In genomic region chr3:15364078-15364477, GRCh38 we compare ENCODE assay signal across 8 cellular contexts. TPM values are rescaled to one million over a fixed set of nuclear protein-coding genes. Genes with fewer than 3 reads are reported as not detected.
DNase-seq lines count a peak whose midpoint lies in the region; ATAC-seq, FAIRE-seq and TF ChIP-seq lines count a peak whose summit lies in the region.
"Not testable (repeated sequence)": the region's sequence is repeated elsewhere in the genome, so short reads cannot be mapped to it uniquely, and the experiment has no call there.

No MANE protein-coding gene starts in this region.

- not testable (repeated sequence) for H3K27ac ChIP-seq in keratinocyte (ENCODE audit: control insufficient read depth, insufficient read depth, low read length); transverse colon

- H3K36me3 ChIP-seq in keratinocyte (ENCODE audit: control insufficient read depth in 2 of 2, extremely low read depth in 1 of 2, insufficient read depth in 2 of 2, low read length in 2 of 2); transverse colon: not testable (repeated sequence)

- peak overlapping the region; percentile 17 for H3K4me2 ChIP-seq in keratinocyte (ENCODE audit: control insufficient read depth, extremely low read depth, insufficient read depth, low read depth, low read length)

- in situ Hi-C loops in transverse colon (cut with MboI; ENCODE audit: low pct_ligation_motif_present in 1 of 4, low pct_unique_long_range_greater_than_20kb in 1 of 4, low sequenced_read_pairs in 3 of 4): not testable (repeated sequence)

- not testable (repeated sequence) for H3K4me3 Mint-ChIP-seq in effector memory CD8-positive, alpha-beta T cell; nephron progenitor cell

- dilution Hi-C loops in keratinocyte (cut with MboI; ENCODE audit: extremely low pct_ligation_motif_present, low sequenced_read_pairs): not testable (repeated sequence)

- H3K4me1 ChIP-seq in keratinocyte (ENCODE audit: control insufficient read depth, extremely low read depth, insufficient read depth, low read length) (peaks cover 27% of the 10 kb centered on the region), transverse colon (peaks cover 0 to 31% (median 2%) of the 10 kb centered on the region in 4 donors)

- not testable (repeated sequence) for ATAC-seq in effector memory CD8-positive, alpha-beta T cell (replicated peaks)

- not testable (repeated sequence) for H3K9me3 ChIP-seq in keratinocyte (ENCODE audit: control insufficient read depth, low read depth, low read length); transverse colon

- not testable (repeated sequence) for H3K9ac ChIP-seq in keratinocyte (ENCODE audit: control insufficient read depth, extremely low read depth, insufficient read depth, low read length)

- not testable (repeated sequence) for H3K36me3 Mint-ChIP-seq in effector memory CD8-positive, alpha-beta T cell (ENCODE audit: insufficient read depth); nephron progenitor cell (ENCODE audit: low read depth)

- DNase-seq in DMS79 treated with DMSO at 0.1 percent for 48 hours (lab: John Stamatoyannopoulos, UW) (peak; percentile 61), NCI-H1105 treated with DMSO at 0.1 percent for 48 hours (lab: John Stamatoyannopoulos, UW) (peak; percentile 59), NCI-H82 treated with DMSO at 0.1 percent for 48 hours (lab: John Stamatoyannopoulos, UW; ENCODE audit: unreplicated experiment) (peak; percentile 17), amniotic epithelial cell (ENCODE audit: low read depth) (peak; percentile 16), transverse colon (peak; percentile 64)
- DNase-seq in effector memory CD8-positive, alpha-beta T cell; keratinocyte (ENCODE audit: low read depth, low spot score); nephron progenitor cell: not testable (repeated sequence)

- 29 to 68% methylated on average over 3 to 6 of the region's 6 CpGs for WGBS in transverse colon (ENCODE audit: low coverage in 1 of 2), 2 donors

- TF ChIP-seq POLR2A in transverse colon (IDR thresholded peaks at IDR 0.05): not testable (repeated sequence)

- not testable (repeated sequence) for FAIRE-seq in keratinocyte (lab: Jason Lieb, UNC)

- not testable (repeated sequence) for H3K27me3 ChIP-seq in keratinocyte (ENCODE audit: control insufficient read depth, extremely low read depth, insufficient read depth, low read length); transverse colon

- H2AFZ ChIP-seq in keratinocyte (ENCODE audit: control insufficient read depth, low read length): not testable (repeated sequence)

- H3K27ac Mint-ChIP-seq in effector memory CD8-positive, alpha-beta T cell: peak overlapping the region; percentile 8 to 31
- peak overlapping the region; percentile 68 for H3K27ac Mint-ChIP-seq in nephron progenitor cell

- H3K4me1 Mint-ChIP-seq in effector memory CD8-positive, alpha-beta T cell (ENCODE audit: low read depth in 2 of 2): peaks cover 27 to 37% of the 10 kb centered on the region in 2 donors
- H3K4me1 Mint-ChIP-seq in nephron progenitor cell: peaks cover 22% of the 10 kb centered on the region

- not testable (repeated sequence) for H3K4me3 ChIP-seq in keratinocyte (ENCODE audit: control insufficient read depth in 2 of 3, extremely low read depth in 1 of 3, insufficient read depth in 2 of 3, low read depth in 1 of 3, low read length in 3 of 3); transverse colon

- intact Hi-C loops in transverse colon (cut with DNase I; ENCODE audit: low total_unique reads): not testable (repeated sequence)

- TF ChIP-seq EP300 in transverse colon (IDR thresholded peaks at IDR 0.05; ENCODE audit: low read depth): not testable (repeated sequence)

- H3K27me3 Mint-ChIP-seq in effector memory CD8-positive, alpha-beta T cell: not testable (repeated sequence)
- H3K27me3 Mint-ChIP-seq in nephron progenitor cell (ENCODE audit: low read depth, poor library complexity): peaks cover 15% of the 10 kb centered on the region

- not testable (repeated sequence) for H3K9me3 Mint-ChIP-seq in effector memory CD8-positive, alpha-beta T cell
- peaks cover 28% of the 10 kb centered on the region for H3K9me3 Mint-ChIP-seq in nephron progenitor cell

- H4K20me1 ChIP-seq in keratinocyte (ENCODE audit: control insufficient read depth, extremely low read depth, insufficient read depth, low read length): not testable (repeated sequence)

- H3K79me2 ChIP-seq in keratinocyte (ENCODE audit: control insufficient read depth, insufficient read depth, low read length): not testable (repeated sequence)

- not testable (repeated sequence) for TF ChIP-seq CTCF in keratinocyte (optimal IDR thresholded peaks at IDR 0.05 in 1 of 3, IDR thresholded peaks at IDR 0.05 in 1 of 3, conservative IDR thresholded peaks at IDR 0.05 in 1 of 3; ENCODE audit: extremely low read depth in 1 of 3, insufficient read depth in 2 of 3, low read length in 3 of 3); nephron progenitor cell (IDR thresholded peaks at IDR 0.05); transverse colon (IDR thresholded peaks at IDR 0.05)

- not testable (repeated sequence) for H3K9me1 ChIP-seq in keratinocyte (ENCODE audit: control insufficient read depth, extremely low read depth, insufficient read depth, low read length)

RNA-seq across cellular contexts. Expression of gene SH3BP5, which starts 31.7 kb away (rescaled TPM):
- 11.7 to 13.4 TPM (median 13.3 TPM) in 3 replicates for polyA plus RNA-seq in keratinocyte
- 20.5 TPM for polyA plus RNA-seq in keratinocyte (2011; ENCODE audit: low read depth)
- polyA plus RNA-seq in keratinocyte (2011; cell fraction: cytosol; rRNA removed): 10.6 and 11.5 TPM in 2 replicates
- polyA plus RNA-seq in keratinocyte (2011; cell fraction: nucleus; rRNA removed): 15.7 and 18.3 TPM in 2 replicates
- 9.6 and 11.0 TPM in 2 replicates for polyA plus RNA-seq in keratinocyte (2012; ENCODE audit: low replicate concordance)
- polyA minus RNA-seq in keratinocyte: 3.6 to 8.2 TPM (median 6.9 TPM) in 3 replicates
- 10.6 TPM for polyA minus RNA-seq in keratinocyte (2011; cell fraction: cytosol; rRNA and poly(A)+ RNA removed)
- polyA minus RNA-seq in keratinocyte (2011; cell fraction: nucleus; rRNA and poly(A)+ RNA removed): 5.5 and 7.4 TPM in 2 replicates
- total RNA-seq in transverse colon: 10 to 100 TPM in 3 of 4 donors, 1 to 10 TPM in 1; 7.5 to 32.4 (median 15.8) TPM
